ENCODE assay signal across 10 cellular contexts in genomic region chr16:64416232-64417010, GRCh38.
A peak's percentile ranks its signal among the peaks of the same experiment; 100 is the strongest.
DNase-seq lines count a peak whose midpoint lies in the region; ATAC-seq, FAIRE-seq and TF ChIP-seq lines count a peak whose summit lies in the region.
"Had no signal": no experiment of that assay in that cellular context is flagged by ENCODE, and none has a peak within 500 bp of the region (broad histone marks: within the 10 kb centered on the region; RNA-seq: fewer than 3 reads in every experiment).

No MANE protein-coding gene starts in this region.

- H3K4me3 ChIP-seq in bronchial epithelial cell (ENCODE audit: low read depth, low read length) (peak overlapping the region; percentile 33), neuron (ENCODE audit: low read length) (no peak overlapping the region)

- H3K9me3 ChIP-seq in neuron (ENCODE audit: low read length), result no peaks in the 10 kb centered on the region

- no peak overlapping the region for H3K4me3 Mint-ChIP-seq in activated CD8-positive, alpha-beta T cell treated with anti-CD3 and anti-CD28 coated beads for 36 hours

- intact Hi-C loops in activated CD8-positive, alpha-beta T cell treated with anti-CD3 and anti-CD28 coated beads for 36 hours (cut with micrococcal nuclease), result no loop called here

- POLR2A ChIA-PET in activated CD8-positive, alpha-beta T cell treated with anti-CD3 and anti-CD28 coated beads for 36 hours (lab: Charles Lee), result no interaction called here

- TF ChIP-seq CTCF in bronchial epithelial cell (IDR thresholded peaks at IDR 0.05; ENCODE audit: insufficient read depth, low read length, severe bottlenecking) (no peak), GM20000 (IDR thresholded peaks at IDR 0.05; ENCODE audit: extremely low read depth, missing control alignments) (no peak)
- no peak for TF ChIP-seq CTCF in activated CD8-positive, alpha-beta T cell treated with anti-CD3 and anti-CD28 coated beads for 36 hours (IDR thresholded peaks at IDR 0.05)

- in situ Hi-C loops in Caki2 (cut with HindIII; ENCODE audit: low pct_unique_long_range_greater_than_20kb, low sequenced_read_pairs), result no loop called here

- DNase-seq in Caki2 (ENCODE audit: low read depth) (peak; percentile 19), MV-4-11 (lab: John Stamatoyannopoulos, UW) (peak; percentile 0), bronchial epithelial cell (ENCODE audit: low read depth) (peak; percentile 39), putamen (ENCODE audit: low spot score) (no peak), GM20000 (ENCODE audit: low spot score) (no peak)
- no peak for DNase-seq in activated CD8-positive, alpha-beta T cell treated with anti-CD3 and anti-CD28 coated beads for 36 hours
- DNase-seq: naive thymus-derived CD4-positive, alpha-beta T cell; SHP77 had no signal

- H3K4me1 Mint-ChIP-seq in activated CD8-positive, alpha-beta T cell treated with anti-CD3 and anti-CD28 coated beads for 36 hours (ENCODE audit: low read depth), result no peaks in the 10 kb centered on the region

- H3K27me3 Mint-ChIP-seq in activated CD8-positive, alpha-beta T cell treated with anti-CD3 and anti-CD28 coated beads for 36 hours, result no peaks in the 10 kb centered on the region
- H3K27me3 Mint-ChIP-seq: naive thymus-derived CD4-positive, alpha-beta T cell had no signal

- H3K27ac Mint-ChIP-seq in activated CD8-positive, alpha-beta T cell treated with anti-CD3 and anti-CD28 coated beads for 36 hours, result no peak overlapping the region
- H3K27ac Mint-ChIP-seq: naive thymus-derived CD4-positive, alpha-beta T cell had no signal

- H2AFZ ChIP-seq in neuron (ENCODE audit: low read depth, low read length), result peak overlapping the region; percentile 28

- CTCF ChIA-PET in activated CD8-positive, alpha-beta T cell treated with anti-CD3 and anti-CD28 coated beads for 36 hours (lab: Charles Lee), result no interaction called here

- no peaks in the 10 kb centered on the region for H3K36me3 Mint-ChIP-seq in activated CD8-positive, alpha-beta T cell treated with anti-CD3 and anti-CD28 coated beads for 36 hours (ENCODE audit: low read depth)

- H3K36me3 ChIP-seq in bronchial epithelial cell (ENCODE audit: control insufficient read depth, insufficient read depth, low read length) (no peaks in the 10 kb centered on the region), neuron (ENCODE audit: insufficient read depth, low read length) (no peaks in the 10 kb centered on the region)

- peaks cover 22% of the 10 kb centered on the region for H3K9me3 Mint-ChIP-seq in activated CD8-positive, alpha-beta T cell treated with anti-CD3 and anti-CD28 coated beads for 36 hours

- no peak for FAIRE-seq in bronchial epithelial cell (lab: Jason Lieb, UNC)

- no peak for ATAC-seq in HG02885 (IDR thresholded peaks at IDR 0.05; ENCODE audit: poor library complexity, unreplicated experiment)
- ATAC-seq in activated CD8-positive, alpha-beta T cell treated with anti-CD3 and anti-CD28 coated beads for 36 hours, result no peak
- ATAC-seq: naive thymus-derived CD4-positive, alpha-beta T cell had no signal

- H3K27me3 ChIP-seq in bronchial epithelial cell (ENCODE audit: control insufficient read depth, insufficient read depth, low read length) (no peaks in the 10 kb centered on the region), neuron (ENCODE audit: insufficient read depth, low read length) (no peaks in the 10 kb centered on the region)

- no peaks in the 10 kb centered on the region for H3K4me1 ChIP-seq in neuron (ENCODE audit: insufficient read depth, low read length)

Comparison
In these comparisons a context has a peak if more than half of its experiments do, and no peak if none do; other contexts are left out.
1. DNase-seq: peak in Caki2 (single experiment), MV-4-11 (single experiment) and bronchial epithelial cell (single experiment); none in putamen (single experiment), GM20000 (single experiment) and activated CD8-positive, alpha-beta T cell treated with anti-CD3 and anti-CD28 coated beads for 36 hours (single experiment).